Comparison of ENCODE assay signal across 16 cellular contexts in the genomic region with DNA sequence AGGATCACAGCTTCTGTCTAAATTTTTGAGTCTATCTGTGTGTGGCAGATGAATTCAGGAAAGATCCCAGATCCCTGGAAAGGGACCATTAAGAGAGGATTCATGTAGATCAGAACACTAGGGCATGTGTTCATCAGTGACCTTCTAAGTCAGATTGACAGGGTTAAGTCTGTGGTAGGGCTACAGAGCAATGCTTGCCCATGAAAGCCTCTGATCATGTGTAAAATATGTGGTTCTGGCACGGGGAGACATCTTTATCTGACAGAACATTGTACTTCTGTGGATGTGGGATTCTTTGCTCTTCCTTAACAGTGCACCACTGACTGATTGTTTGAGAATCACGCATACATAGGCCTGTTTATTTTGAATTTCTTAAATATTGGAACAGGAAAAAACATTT. TPM values are rescaled to one million over a fixed set of nuclear protein-coding genes. Genes with fewer than 3 reads are reported as not detected.
DNase-seq lines count a peak whose midpoint lies in the region; ATAC-seq and TF ChIP-seq lines count a peak whose summit lies in the region.
"Had no signal": no experiment of that assay in that cellular context is flagged by ENCODE, and none has a peak within 500 bp of the region (broad histone marks: within the 10 kb centered on the region; RNA-seq: fewer than 3 reads in every experiment).

No MANE protein-coding gene starts in this region.

- H3K4me3 Mint-ChIP-seq in T-helper 1 cell treated with Interleukin-12 subunit alpha and Interleukin-12 subunit beta and Interleukin-4 antibody, amounts not matched to agents 30 μg/mL and 1 μg/mL, for 36 hours, result peak overlapping the region; percentile 98
- H3K4me3 Mint-ChIP-seq in HFFc6, result peak overlapping the region; percentile 99
- peak overlapping the region; percentile 93 for H3K4me3 Mint-ChIP-seq in activated naive CD8-positive, alpha-beta T cell treated with anti-CD3 and anti-CD28 coated beads, Interleukin-2, amount 10 ng/mL, durations not matched to agents 7 days and 5 days
- H3K4me3 Mint-ChIP-seq in natural killer cell treated with Interleukin-12 subunit alpha and Interleukin-12 subunit beta and Interleukin-15 and Interleukin-18, amount 100 ng/mL, for 72 hours, result peak overlapping the region; percentile 96

- H3K27ac Mint-ChIP-seq in T-helper 1 cell treated with Interleukin-12 subunit alpha and Interleukin-12 subunit beta and Interleukin-4 antibody, amounts not matched to agents 30 μg/mL and 1 μg/mL, for 36 hours, result no peak overlapping the region
- H3K27ac Mint-ChIP-seq in HFFc6, result no peak overlapping the region
- peak overlapping the region; percentile 25 for H3K27ac Mint-ChIP-seq in activated naive CD8-positive, alpha-beta T cell treated with anti-CD3 and anti-CD28 coated beads, Interleukin-2, amount 10 ng/mL, durations not matched to agents 7 days and 5 days
- peak overlapping the region; percentile 1 to 40 for H3K27ac Mint-ChIP-seq in natural killer cell treated with Interleukin-12 subunit alpha and Interleukin-12 subunit beta and Interleukin-15 and Interleukin-18, amount 100 ng/mL, for 72 hours

- no peak for DNase-seq in T-helper 1 cell
- DNase-seq in HFFc6, result no peak
- DNase-seq in activated naive CD8-positive, alpha-beta T cell treated with anti-CD3 and anti-CD28 coated beads, Interleukin-2, amount 10 ng/mL, durations not matched to agents 7 days and 5 days, result no peak
- no peak for DNase-seq in natural killer cell treated with Interleukin-12 subunit alpha and Interleukin-12 subunit beta and Interleukin-15 and Interleukin-18, amount 100 ng/mL, for 72 hours (ENCODE audit: low spot score)
- DNase-seq in RKO (ENCODE audit: low spot score), result no peak
- no peak for DNase-seq in AML-193 (lab: John Stamatoyannopoulos, UW)
- DNase-seq: C1 segment of cervical spinal cord, caudate nucleus, DMS79 treated with DMSO at 0.1 percent for 48 hours, left lung, NCI-H1930, NCI-H526, SJCRH30, upper lobe of right lung had no signal

- peaks cover 53% of the 10 kb centered on the region for H3K9me3 Mint-ChIP-seq in T-helper 1 cell treated with Interleukin-12 subunit alpha and Interleukin-12 subunit beta and Interleukin-4 antibody, amounts not matched to agents 30 μg/mL and 1 μg/mL, for 36 hours
- peaks cover 37% of the 10 kb centered on the region for H3K9me3 Mint-ChIP-seq in HFFc6
- peaks cover 23% of the 10 kb centered on the region for H3K9me3 Mint-ChIP-seq in activated naive CD8-positive, alpha-beta T cell treated with anti-CD3 and anti-CD28 coated beads, Interleukin-2, amount 10 ng/mL, durations not matched to agents 7 days and 5 days
- H3K9me3 Mint-ChIP-seq in natural killer cell treated with Interleukin-12 subunit alpha and Interleukin-12 subunit beta and Interleukin-15 and Interleukin-18, amount 100 ng/mL, for 72 hours, result peaks cover 6% of the 10 kb centered on the region

- no peak for TF ChIP-seq CTCF in HFFc6 (IDR thresholded peaks at IDR 0.05)

- no peak for ATAC-seq in activated naive CD8-positive, alpha-beta T cell treated with anti-CD3 and anti-CD28 coated beads, Interleukin-2, amount 10 ng/mL, durations not matched to agents 7 days and 5 days (ENCODE audit: low read depth)
- no peak for ATAC-seq in natural killer cell treated with Interleukin-12 subunit alpha and Interleukin-12 subunit beta and Interleukin-15 and Interleukin-18, amount 100 ng/mL, for 72 hours
- no peak for ATAC-seq in GM21367 (IDR thresholded peaks at IDR 0.05; ENCODE audit: unreplicated experiment)
- ATAC-seq: left lung, upper lobe of right lung had no signal

- POLR2A ChIA-PET in activated naive CD8-positive, alpha-beta T cell treated with anti-CD3 and anti-CD28 coated beads, Interleukin-2, amount 10 ng/mL, durations not matched to agents 7 days and 5 days (lab: Charles Lee), result interaction anchor here (1.4 to 1.7 kb wide), 2 partner anchors 43 to 87 kb away, joined by 4 to 5 read pairs; a partner anchor contains a TSS

- H3K4me1 Mint-ChIP-seq in T-helper 1 cell treated with Interleukin-12 subunit alpha and Interleukin-12 subunit beta and Interleukin-4 antibody, amounts not matched to agents 30 μg/mL and 1 μg/mL, for 36 hours (ENCODE audit: low read depth), result peaks cover 30% of the 10 kb centered on the region
- H3K4me1 Mint-ChIP-seq in HFFc6 (ENCODE audit: low read depth), result peaks cover 19% of the 10 kb centered on the region
- H3K4me1 Mint-ChIP-seq in activated naive CD8-positive, alpha-beta T cell treated with anti-CD3 and anti-CD28 coated beads, Interleukin-2, amount 10 ng/mL, durations not matched to agents 7 days and 5 days, result peaks cover 28% of the 10 kb centered on the region
- peaks cover 42 to 43% of the 10 kb centered on the region in 2 donors for H3K4me1 Mint-ChIP-seq in natural killer cell treated with Interleukin-12 subunit alpha and Interleukin-12 subunit beta and Interleukin-15 and Interleukin-18, amount 100 ng/mL, for 72 hours (ENCODE audit: low read depth in 2 of 2)

- peaks cover 53% of the 10 kb centered on the region for H3K36me3 Mint-ChIP-seq in T-helper 1 cell treated with Interleukin-12 subunit alpha and Interleukin-12 subunit beta and Interleukin-4 antibody, amounts not matched to agents 30 μg/mL and 1 μg/mL, for 36 hours (ENCODE audit: low read depth)
- H3K36me3 Mint-ChIP-seq in HFFc6 (ENCODE audit: low read depth), result peaks cover 68% of the 10 kb centered on the region
- peaks cover 52% of the 10 kb centered on the region for H3K36me3 Mint-ChIP-seq in activated naive CD8-positive, alpha-beta T cell treated with anti-CD3 and anti-CD28 coated beads, Interleukin-2, amount 10 ng/mL, durations not matched to agents 7 days and 5 days
- H3K36me3 Mint-ChIP-seq in natural killer cell treated with Interleukin-12 subunit alpha and Interleukin-12 subunit beta and Interleukin-15 and Interleukin-18, amount 100 ng/mL, for 72 hours, result peaks cover 20% of the 10 kb centered on the region

- no peaks in the 10 kb centered on the region for H3K27me3 Mint-ChIP-seq in T-helper 1 cell treated with Interleukin-12 subunit alpha and Interleukin-12 subunit beta and Interleukin-4 antibody, amounts not matched to agents 30 μg/mL and 1 μg/mL, for 36 hours (ENCODE audit: low read depth)
- peaks cover 1% of the 10 kb centered on the region; the same call in 1 of the 2 replicates for H3K27me3 Mint-ChIP-seq in HFFc6 (ENCODE audit: insufficient read depth)
- H3K27me3 Mint-ChIP-seq in activated naive CD8-positive, alpha-beta T cell treated with anti-CD3 and anti-CD28 coated beads, Interleukin-2, amount 10 ng/mL, durations not matched to agents 7 days and 5 days, result no peaks in the 10 kb centered on the region
- no peaks in the 10 kb centered on the region for H3K27me3 Mint-ChIP-seq in natural killer cell treated with Interleukin-12 subunit alpha and Interleukin-12 subunit beta and Interleukin-15 and Interleukin-18, amount 100 ng/mL, for 72 hours

RNA-seq across cellular contexts. Expression of a gene that starts 42.9 kb away (rescaled TPM):
- 1 to 10 TPM in 4 of 6 experiments, under 1 TPM in 2; 0.50 to 5.4 (median 4.5) TPM for total RNA-seq in HFFc6 (2021; fragmentation: NEBNext Ultra II Directional; extraction: Animal tissue kit (Norgen Biotek cat#: 25700))
- 10 to 100 TPM; 39.4 to 41.5 TPM for total RNA-seq in activated naive CD8-positive, alpha-beta T cell treated with anti-CD3 and anti-CD28 coated beads, Interleukin-2, amount 10 ng/mL, durations not matched to agents 7 days and 5 days
- total RNA-seq in natural killer cell treated with Interleukin-12 subunit alpha and Interleukin-12 subunit beta and Interleukin-15 and Interleukin-18, amount 100 ng/mL, for 72 hours, result 10 to 100 TPM; 21.1 to 37.9 TPM

RNA-seq across cellular contexts. Expression of a gene that starts 45.8 kb away (rescaled TPM):
- total RNA-seq in HFFc6 (2021; fragmentation: NEBNext Ultra II Directional; extraction: Animal tissue kit (Norgen Biotek cat#: 25700)), result 1 to 10 TPM; 2.2 to 3.1 (median 2.8) TPM
- 10 to 100 TPM; 13.7 to 16.9 TPM for total RNA-seq in activated naive CD8-positive, alpha-beta T cell treated with anti-CD3 and anti-CD28 coated beads, Interleukin-2, amount 10 ng/mL, durations not matched to agents 7 days and 5 days
- total RNA-seq in natural killer cell treated with Interleukin-12 subunit alpha and Interleukin-12 subunit beta and Interleukin-15 and Interleukin-18, amount 100 ng/mL, for 72 hours, result 1 to 10 TPM; 5.4 to 6.7 TPM

Comparison
In these comparisons a context has a peak if more than half of its experiments do, and no peak if none do; other contexts are left out.
1. H3K27ac Mint-ChIP-seq: peak in activated naive CD8-positive, alpha-beta T cell treated with anti-CD3 and anti-CD28 coated beads, Interleukin-2, amount 10 ng/mL, durations not matched to agents 7 days and 5 days (single experiment) and natural killer cell treated with Interleukin-12 subunit alpha and Interleukin-12 subunit beta and Interleukin-15 and Interleukin-18, amount 100 ng/mL, for 72 hours (2 of 2); none in T-helper 1 cell treated with Interleukin-12 subunit alpha and Interleukin-12 subunit beta and Interleukin-4 antibody, amounts not matched to agents 30 μg/mL and 1 μg/mL, for 36 hours (single experiment) and HFFc6 (single experiment).
2. Peak in every context shown above with its lines, with median percentiles within 50 percentile points of each other: H3K4me3 Mint-ChIP-seq.